1 cellular context compared by ENCODE assay signal in the genomic region with DNA sequence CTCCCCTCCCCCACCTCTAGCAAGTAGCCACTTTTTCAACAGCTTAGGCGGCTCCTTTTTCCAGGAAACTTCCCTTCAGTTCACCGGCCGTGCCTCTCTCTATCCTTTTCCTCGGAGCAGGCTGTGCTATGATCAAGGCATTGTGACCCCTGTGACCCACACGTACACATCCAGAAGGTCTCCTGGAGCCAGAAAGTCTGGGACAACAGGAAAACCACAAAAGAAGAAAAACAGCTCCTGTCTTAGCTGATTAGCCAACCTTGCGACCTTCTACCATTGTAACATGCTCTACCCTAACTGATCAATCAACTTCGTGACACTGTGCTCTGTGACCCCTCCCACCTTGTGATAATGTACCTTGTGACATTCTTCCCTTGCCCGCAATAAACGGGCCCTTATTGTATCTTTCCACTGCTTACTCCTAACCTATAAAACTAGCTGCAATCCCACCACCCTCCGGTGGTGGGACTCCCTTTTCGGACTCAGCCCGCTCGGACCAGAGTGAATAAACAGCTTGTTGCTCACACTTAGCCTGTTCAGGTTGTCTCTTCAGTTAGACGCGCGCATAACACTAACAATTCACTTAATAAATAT.
TF ChIP-seq lines count a peak whose summit lies in the region.

No MANE protein-coding gene starts in this region.

TF ChIP-seq in K562, 482 proteins besides CTCF, POLR2A, EP300 and RAD21 (continued from another document and continues in another):
- TF ChIP-seq ZNF217 (CRISPR knock-in tag; IDR thresholded peaks at IDR 0.05) (no peak), STAG1 (CRISPR knock-in tag; IDR thresholded peaks at IDR 0.05; ENCODE audit: borderline replicate concordance) (no peak), HCFC1 (IDR thresholded peaks at IDR 0.05; ENCODE audit: low read depth, low read length) (no peak), CREM (IDR thresholded peaks at IDR 0.05; ENCODE audit: low read depth) (peak; percentile 82), HDAC2 (IDR thresholded peaks at IDR 0.05) (peak; percentile 92; the same call in 1 of the 2 replicates), ETS2 (tag; IDR thresholded peaks at IDR 0.05; ENCODE audit: borderline replicate concordance, poor library complexity, severe bottlenecking) (no peak), XRCC3 (IDR thresholded peaks at IDR 0.05) (no peak), FOXJ2 (tag; IDR thresholded peaks at IDR 0.05) (0 out of 2 replicates have a peak, but pooled peaks have one; percentile 50), NR4A1 (CRISPR knock-in tag; IDR thresholded peaks at IDR 0.05) (no peak), NR4A1 (tag; IDR thresholded peaks at IDR 0.05) (no peak), CHD4 (IDR thresholded peaks at IDR 0.05; ENCODE audit: insufficient read depth, insufficient replicate concordance, low read depth, low read length, poor library complexity, severe bottlenecking) (no peak), LARP7 (IDR thresholded peaks at IDR 0.05) (no peak), OTX1 (CRISPR knock-in tag; IDR thresholded peaks at IDR 0.05) (no peak), NCOA2 (IDR thresholded peaks at IDR 0.05; ENCODE audit: partially characterized antibody in 2 of 2) (no peak), MEF2D (tag; conservative IDR thresholded peaks at IDR 0.05; ENCODE audit: low read depth) (peak; percentile 77; the same call in 1 of the 2 replicates), SREBF1 (IDR thresholded peaks at IDR 0.05; ENCODE audit: borderline replicate concordance, low read depth, low read length) (no peak), ZNF134 (CRISPR knock-in tag; conservative IDR thresholded peaks at IDR 0.05) (peak; percentile 56; the same call in 1 of the 2 replicates), NFATC3 (IDR thresholded peaks at IDR 0.05) (peak; percentile 36; the same call in 1 of the 2 replicates), ZNF165 (CRISPR knock-in tag; IDR thresholded peaks at IDR 0.05; ENCODE audit: borderline replicate concordance) (no peak), MXI1 (IDR thresholded peaks at IDR 0.05; ENCODE audit: low read depth, low read length) (peak; percentile 15; the same call in 1 of the 2 replicates), JUNB (CRISPR knock-in tag; conservative IDR thresholded peaks at IDR 0.05) (no peak), PCBP1 (IDR thresholded peaks at IDR 0.05; ENCODE audit: low read depth, low read length, poor library complexity, severe bottlenecking) (no peak), RAD51 (IDR thresholded peaks at IDR 0.05; ENCODE audit: borderline replicate concordance, low read depth) (peak; percentile 65; the same call in 1 of the 2 replicates), ATF1 (CRISPR knock-in tag; IDR thresholded peaks at IDR 0.05) (no peak), ATF1 (tag; IDR thresholded peaks at IDR 0.05) (peak; percentile 85), HDAC1 (IDR thresholded peaks at IDR 0.05) (peak in 1 of 2 experiments; percentile 89; a peak in 2 of 4 replicates), CTBP1 (IDR thresholded peaks at IDR 0.05; ENCODE audit: borderline replicate concordance) (peak; percentile 97), LCOR (CRISPR knock-in tag; IDR thresholded peaks at IDR 0.05) (peak; percentile 16; the same call in 1 of the 2 replicates), ZNF561 (CRISPR knock-in tag; conservative IDR thresholded peaks at IDR 0.05) (no peak), C11orf30 (IDR thresholded peaks at IDR 0.05; ENCODE audit: low read depth) (no peak), HIVEP1 (CRISPR knock-in tag; IDR thresholded peaks at IDR 0.05) (no peak), MBD2 (IDR thresholded peaks at IDR 0.05; ENCODE audit: borderline replicate concordance, low read depth) (peak; percentile 85), U2AF2 (optimal IDR thresholded peaks at IDR 0.05; ENCODE audit: low read depth, low read length) (no peak), SAP30 (IDR thresholded peaks at IDR 0.05; ENCODE audit: borderline replicate concordance, insufficient read depth, low read depth, low read length, poor library complexity, severe bottlenecking) (no peak), NUFIP1 (IDR thresholded peaks at IDR 0.05; ENCODE audit: partially characterized antibody) (no peak), TAF7 (tag; IDR thresholded peaks at IDR 0.05) (peak; percentile 70; the same call in 1 of the 2 replicates), CREB1 (IDR thresholded peaks at IDR 0.05) (peak; percentile 58), CREB1 (CRISPR knock-in tag; IDR thresholded peaks at IDR 0.05) (peak; percentile 54; the same call in 1 of the 2 replicates), GTF2A2 (tag; IDR thresholded peaks at IDR 0.05) (no peak), ZNF133 (CRISPR knock-in tag; IDR thresholded peaks at IDR 0.05) (no peak), ZNF76 (CRISPR knock-in tag; IDR thresholded peaks at IDR 0.05; ENCODE audit: borderline replicate concordance) (no peak), POU5F1 (IDR thresholded peaks at IDR 0.05; ENCODE audit: borderline replicate concordance, low read depth, low read length, partially characterized antibody) (no peak), SMARCC2 (IDR thresholded peaks at IDR 0.05; ENCODE audit: low read depth) (peak; percentile 54; the same call in 1 of the 2 replicates), ZNF23 (CRISPR knock-in tag; IDR thresholded peaks at IDR 0.05) (no peak), RUNX1 (IDR thresholded peaks at IDR 0.05; ENCODE audit: low read depth) (0 out of 2 replicates have a peak, but pooled peaks have one; percentile 89), ZNF384 (IDR thresholded peaks at IDR 0.05; ENCODE audit: low read depth, low read length) (peak; percentile 66; the same call in 1 of the 2 replicates), FOXK1 (CRISPR knock-in tag; IDR thresholded peaks at IDR 0.05; ENCODE audit: borderline replicate concordance) (peak; percentile 66; the same call in 1 of the 2 replicates), EWSR1 (IDR thresholded peaks at IDR 0.05; ENCODE audit: borderline replicate concordance, low read depth, partially characterized antibody) (no peak), SMARCA4 (IDR thresholded peaks at IDR 0.05) (peak; percentile 90), GATA2 (CRISPR knock-in tag; IDR thresholded peaks at IDR 0.05) (peak; percentile 58; the same call in 1 of the 2 replicates), HMGN3 (IDR thresholded peaks at IDR 0.05; ENCODE audit: borderline replicate concordance, extremely low read depth, insufficient read length, low read depth, low read length) (peak; percentile 42), E2F3 (CRISPR knock-in tag; IDR thresholded peaks at IDR 0.05) (no peak), MED1 (CRISPR knock-in tag; IDR thresholded peaks at IDR 0.05; ENCODE audit: borderline replicate concordance) (no peak), TRIM24 (IDR thresholded peaks at IDR 0.05) (peak in 1 of 2 experiments; percentile 74; a peak in 2 of 4 replicates), ZNF431 (CRISPR knock-in tag; IDR thresholded peaks at IDR 0.05) (peak; percentile 70; the same call in 1 of the 2 replicates), ZNF699 (CRISPR knock-in tag; IDR thresholded peaks at IDR 0.05; ENCODE audit: insufficient replicate concordance) (no peak), MTF1 (CRISPR knock-in tag; IDR thresholded peaks at IDR 0.05; ENCODE audit: borderline replicate concordance) (no peak), NFXL1 (CRISPR knock-in tag; IDR thresholded peaks at IDR 0.05) (no peak)
- TF ChIP-seq, protein P1, sequence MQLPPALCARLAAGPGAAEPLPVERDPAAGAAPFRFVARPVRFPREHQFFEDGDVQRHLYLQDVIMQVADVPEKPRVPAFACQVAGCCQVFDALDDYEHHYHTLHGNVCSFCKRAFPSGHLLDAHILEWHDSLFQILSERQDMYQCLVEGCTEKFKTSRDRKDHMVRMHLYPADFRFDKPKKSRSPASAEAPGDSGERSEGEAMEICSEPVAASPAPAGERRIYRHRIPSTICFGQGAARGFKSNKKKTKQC (CRISPR knock-in tag; IDR thresholded peaks at IDR 0.05): peak; percentile 74; the same call in 1 of the 2 replicates
- TF ChIP-seq, protein P2, sequence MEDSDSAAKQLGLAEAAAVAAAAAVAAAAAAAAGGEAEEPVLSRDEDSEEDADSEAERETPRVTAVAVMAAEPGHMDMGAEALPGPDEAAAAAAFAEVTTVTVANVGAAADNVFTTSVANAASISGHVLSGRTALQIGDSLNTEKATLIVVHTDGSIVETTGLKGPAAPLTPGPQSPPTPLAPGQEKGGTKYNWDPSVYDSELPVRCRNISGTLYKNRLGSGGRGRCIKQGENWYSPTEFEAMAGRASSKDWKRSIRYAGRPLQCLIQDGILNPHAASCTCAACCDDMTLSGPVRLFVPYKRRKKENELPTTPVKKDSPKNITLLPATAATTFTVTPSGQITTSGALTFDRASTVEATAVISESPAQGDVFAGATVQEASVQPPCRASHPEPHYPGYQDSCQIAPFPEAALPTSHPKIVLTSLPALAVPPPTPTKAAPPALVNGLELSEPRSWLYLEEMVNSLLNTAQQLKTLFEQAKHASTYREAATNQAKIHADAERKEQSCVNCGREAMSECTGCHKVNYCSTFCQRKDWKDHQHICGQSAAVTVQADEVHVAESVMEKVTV (CRISPR knock-in tag; IDR thresholded peaks at IDR 0.05): peak; percentile 80
- TF ChIP-seq, protein P3, sequence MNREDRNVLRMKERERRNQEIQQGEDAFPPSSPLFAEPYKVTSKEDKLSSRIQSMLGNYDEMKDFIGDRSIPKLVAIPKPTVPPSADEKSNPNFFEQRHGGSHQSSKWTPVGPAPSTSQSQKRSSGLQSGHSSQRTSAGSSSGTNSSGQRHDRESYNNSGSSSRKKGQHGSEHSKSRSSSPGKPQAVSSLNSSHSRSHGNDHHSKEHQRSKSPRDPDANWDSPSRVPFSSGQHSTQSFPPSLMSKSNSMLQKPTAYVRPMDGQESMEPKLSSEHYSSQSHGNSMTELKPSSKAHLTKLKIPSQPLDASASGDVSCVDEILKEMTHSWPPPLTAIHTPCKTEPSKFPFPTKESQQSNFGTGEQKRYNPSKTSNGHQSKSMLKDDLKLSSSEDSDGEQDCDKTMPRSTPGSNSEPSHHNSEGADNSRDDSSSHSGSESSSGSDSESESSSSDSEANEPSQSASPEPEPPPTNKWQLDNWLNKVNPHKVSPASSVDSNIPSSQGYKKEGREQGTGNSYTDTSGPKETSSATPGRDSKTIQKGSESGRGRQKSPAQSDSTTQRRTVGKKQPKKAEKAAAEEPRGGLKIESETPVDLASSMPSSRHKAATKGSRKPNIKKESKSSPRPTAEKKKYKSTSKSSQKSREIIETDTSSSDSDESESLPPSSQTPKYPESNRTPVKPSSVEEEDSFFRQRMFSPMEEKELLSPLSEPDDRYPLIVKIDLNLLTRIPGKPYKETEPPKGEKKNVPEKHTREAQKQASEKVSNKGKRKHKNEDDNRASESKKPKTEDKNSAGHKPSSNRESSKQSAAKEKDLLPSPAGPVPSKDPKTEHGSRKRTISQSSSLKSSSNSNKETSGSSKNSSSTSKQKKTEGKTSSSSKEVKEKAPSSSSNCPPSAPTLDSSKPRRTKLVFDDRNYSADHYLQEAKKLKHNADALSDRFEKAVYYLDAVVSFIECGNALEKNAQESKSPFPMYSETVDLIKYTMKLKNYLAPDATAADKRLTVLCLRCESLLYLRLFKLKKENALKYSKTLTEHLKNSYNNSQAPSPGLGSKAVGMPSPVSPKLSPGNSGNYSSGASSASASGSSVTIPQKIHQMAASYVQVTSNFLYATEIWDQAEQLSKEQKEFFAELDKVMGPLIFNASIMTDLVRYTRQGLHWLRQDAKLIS (CRISPR knock-in tag; IDR thresholded peaks at IDR 0.05): peak; percentile 79
- TF ChIP-seq, protein P4, sequence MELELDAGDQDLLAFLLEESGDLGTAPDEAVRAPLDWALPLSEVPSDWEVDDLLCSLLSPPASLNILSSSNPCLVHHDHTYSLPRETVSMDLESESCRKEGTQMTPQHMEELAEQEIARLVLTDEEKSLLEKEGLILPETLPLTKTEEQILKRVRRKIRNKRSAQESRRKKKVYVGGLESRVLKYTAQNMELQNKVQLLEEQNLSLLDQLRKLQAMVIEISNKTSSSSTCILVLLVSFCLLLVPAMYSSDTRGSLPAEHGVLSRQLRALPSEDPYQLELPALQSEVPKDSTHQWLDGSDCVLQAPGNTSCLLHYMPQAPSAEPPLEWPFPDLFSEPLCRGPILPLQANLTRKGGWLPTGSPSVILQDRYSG (tag; conservative IDR thresholded peaks at IDR 0.05; ENCODE audit: low read depth): 0 out of 2 replicates have a peak, but pooled peaks have one; percentile 25
- TF ChIP-seq, protein P5, sequence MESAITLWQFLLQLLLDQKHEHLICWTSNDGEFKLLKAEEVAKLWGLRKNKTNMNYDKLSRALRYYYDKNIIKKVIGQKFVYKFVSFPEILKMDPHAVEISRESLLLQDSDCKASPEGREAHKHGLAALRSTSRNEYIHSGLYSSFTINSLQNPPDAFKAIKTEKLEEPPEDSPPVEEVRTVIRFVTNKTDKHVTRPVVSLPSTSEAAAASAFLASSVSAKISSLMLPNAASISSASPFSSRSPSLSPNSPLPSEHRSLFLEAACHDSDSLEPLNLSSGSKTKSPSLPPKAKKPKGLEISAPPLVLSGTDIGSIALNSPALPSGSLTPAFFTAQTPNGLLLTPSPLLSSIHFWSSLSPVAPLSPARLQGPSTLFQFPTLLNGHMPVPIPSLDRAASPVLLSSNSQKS (CRISPR knock-in tag; IDR thresholded peaks at IDR 0.05): no peak
- TF ChIP-seq, protein P6, sequence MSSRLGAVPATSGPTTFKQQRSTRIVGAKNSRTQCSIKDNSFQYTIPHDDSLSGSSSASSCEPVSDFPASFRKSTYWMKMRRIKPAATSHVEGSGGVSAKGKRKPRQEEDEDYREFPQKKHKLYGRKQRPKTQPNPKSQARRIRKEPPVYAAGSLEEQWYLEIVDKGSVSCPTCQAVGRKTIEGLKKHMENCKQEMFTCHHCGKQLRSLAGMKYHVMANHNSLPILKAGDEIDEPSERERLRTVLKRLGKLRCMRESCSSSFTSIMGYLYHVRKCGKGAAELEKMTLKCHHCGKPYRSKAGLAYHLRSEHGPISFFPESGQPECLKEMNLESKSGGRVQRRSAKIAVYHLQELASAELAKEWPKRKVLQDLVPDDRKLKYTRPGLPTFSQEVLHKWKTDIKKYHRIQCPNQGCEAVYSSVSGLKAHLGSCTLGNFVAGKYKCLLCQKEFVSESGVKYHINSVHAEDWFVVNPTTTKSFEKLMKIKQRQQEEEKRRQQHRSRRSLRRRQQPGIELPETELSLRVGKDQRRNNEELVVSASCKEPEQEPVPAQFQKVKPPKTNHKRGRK (tag; IDR thresholded peaks at IDR 0.05): no peak
- TF ChIP-seq, protein P7, sequence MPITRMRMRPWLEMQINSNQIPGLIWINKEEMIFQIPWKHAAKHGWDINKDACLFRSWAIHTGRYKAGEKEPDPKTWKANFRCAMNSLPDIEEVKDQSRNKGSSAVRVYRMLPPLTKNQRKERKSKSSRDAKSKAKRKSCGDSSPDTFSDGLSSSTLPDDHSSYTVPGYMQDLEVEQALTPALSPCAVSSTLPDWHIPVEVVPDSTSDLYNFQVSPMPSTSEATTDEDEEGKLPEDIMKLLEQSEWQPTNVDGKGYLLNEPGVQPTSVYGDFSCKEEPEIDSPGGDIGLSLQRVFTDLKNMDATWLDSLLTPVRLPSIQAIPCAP (CRISPR knock-in tag; IDR thresholded peaks at IDR 0.05; ENCODE audit: borderline replicate concordance): 0 out of 2 replicates have a peak, but pooled peaks have one; percentile 25
- TF ChIP-seq, protein P8, sequence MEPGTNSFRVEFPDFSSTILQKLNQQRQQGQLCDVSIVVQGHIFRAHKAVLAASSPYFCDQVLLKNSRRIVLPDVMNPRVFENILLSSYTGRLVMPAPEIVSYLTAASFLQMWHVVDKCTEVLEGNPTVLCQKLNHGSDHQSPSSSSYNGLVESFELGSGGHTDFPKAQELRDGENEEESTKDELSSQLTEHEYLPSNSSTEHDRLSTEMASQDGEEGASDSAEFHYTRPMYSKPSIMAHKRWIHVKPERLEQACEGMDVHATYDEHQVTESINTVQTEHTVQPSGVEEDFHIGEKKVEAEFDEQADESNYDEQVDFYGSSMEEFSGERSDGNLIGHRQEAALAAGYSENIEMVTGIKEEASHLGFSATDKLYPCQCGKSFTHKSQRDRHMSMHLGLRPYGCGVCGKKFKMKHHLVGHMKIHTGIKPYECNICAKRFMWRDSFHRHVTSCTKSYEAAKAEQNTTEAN (CRISPR knock-in tag; IDR thresholded peaks at IDR 0.05): no peak
